Comparison of ENCODE assay signal across 16 cellular contexts in genomic region chr10:17386616-17387075, GRCh38.
DNase-seq lines count a peak whose midpoint lies in the region; TF ChIP-seq lines count a peak whose summit lies in the region.
"Had no signal": no experiment of that assay in that cellular context is flagged by ENCODE, and none has a peak within 500 bp of the region (broad histone marks: within the 10 kb centered on the region; RNA-seq: fewer than 3 reads in every experiment).

No MANE protein-coding gene starts in this region.

- H3K36me3 ChIP-seq in NT2/D1 (ENCODE audit: insufficient read depth, insufficient read length, low read length) (peaks cover 16% of the 10 kb centered on the region), colonic mucosa (no peaks in the 10 kb centered on the region)
- H3K36me3 ChIP-seq: upper lobe of right lung had no signal

- H3K9ac ChIP-seq in NT2/D1 (ENCODE audit: insufficient read length, low read depth) (peak overlapping the region; percentile 83), colonic mucosa (ENCODE audit: low read depth in 2 of 2, low read length in 2 of 2) (no peak overlapping the region)
- H3K9ac ChIP-seq: parathyroid adenoma had no signal

- peak overlapping the region; percentile 67 for H3K4me3 ChIP-seq in NT2/D1 (ENCODE audit: insufficient read length, low read depth)
- peak overlapping the region; percentile 37 for H3K4me3 ChIP-seq in fibroblast of villous mesenchyme (ENCODE audit: low read depth, low read length)
- no peak overlapping the region for H3K4me3 ChIP-seq in colonic mucosa
- H3K4me3 ChIP-seq: coronary artery, upper lobe of right lung had no signal

- intact Hi-C loops in activated T-helper 2 cell treated with anti-CD3 and anti-CD28 coated beads, Interferon-gamma antibody, Interleukin-2, Interleukin-4, amounts not matched to agents 10 μg/mL and 5 μg/mL and 100 μg/mL, durations not matched to agents 14 hours and 24 hours and 36 hours (cut with micrococcal nuclease) = no loop called here
- intact Hi-C loops in activated CD4-positive, alpha-beta T cell treated with anti-CD3 and anti-CD28 coated beads, Interleukin-2, amount 10 ng/mL, durations not matched to agents 24 days and 14 days (cut with micrococcal nuclease) = no loop called here
- intact Hi-C loops in colonic mucosa (cut with DNase I) = no loop called here

- H3K4me1 ChIP-seq in NT2/D1 (ENCODE audit: insufficient read depth, insufficient read length) (no peaks in the 10 kb centered on the region), colonic mucosa (no peaks in the 10 kb centered on the region)
- H3K4me1 ChIP-seq: parathyroid adenoma, upper lobe of right lung had no signal

- no peaks in the 10 kb centered on the region for H3K9me3 Mint-ChIP-seq in activated T-helper 2 cell treated with anti-CD3 and anti-CD28 coated beads, Interferon-gamma antibody, Interleukin-2, Interleukin-4, amounts not matched to agents 10 μg/mL and 5 μg/mL and 100 μg/mL, durations not matched to agents 14 hours and 24 hours and 36 hours
- H3K9me3 Mint-ChIP-seq in activated CD4-positive, alpha-beta T cell treated with anti-CD3 and anti-CD28 coated beads, Interleukin-2, amount 10 ng/mL, durations not matched to agents 24 days and 14 days = no peaks in the 10 kb centered on the region

- DNase-seq in CMK (ENCODE audit: low read depth) = peak; percentile 73
- DNase-seq in NCI-H1436 (lab: John Stamatoyannopoulos, UW) = peak; percentile 94
- DNase-seq in NT2/D1 (ENCODE audit: low read depth, low spot score) = peak; percentile 89
- peak; percentile 80 for DNase-seq in fibroblast of villous mesenchyme (ENCODE audit: low read depth)
- DNase-seq in activated T-helper 2 cell treated with anti-CD3 and anti-CD28 coated beads, Interferon-gamma antibody, Interleukin-2, Interleukin-4, amounts not matched to agents 10 μg/mL and 5 μg/mL and 100 μg/mL, durations not matched to agents 14 hours and 24 hours and 36 hours (ENCODE audit: low spot score) = no peak
- DNase-seq in NCI-H187 treated with DMSO at 0.1 percent for 48 hours (lab: John Stamatoyannopoulos, UW) = no peak
- no peak for DNase-seq in activated CD4-positive, alpha-beta T cell treated with anti-CD3 and anti-CD28 coated beads, Interleukin-2, amount 10 ng/mL, durations not matched to agents 24 days and 14 days
- DNase-seq in colonic mucosa = no peak
- DNase-seq: activated CD4-positive, alpha-beta T cell treated with anti-CD3 and anti-CD28 coated beads for 36 hours; Calu3; IMR-90; NCI-H1417 treated with DMSO at 0.1 percent for 48 hours; OCI-M1; upper lobe of right lung had no signal

- no peaks in the 10 kb centered on the region for H3K27me3 Mint-ChIP-seq in activated T-helper 2 cell treated with anti-CD3 and anti-CD28 coated beads, Interferon-gamma antibody, Interleukin-2, Interleukin-4, amounts not matched to agents 10 μg/mL and 5 μg/mL and 100 μg/mL, durations not matched to agents 14 hours and 24 hours and 36 hours (ENCODE audit: low read depth)
- H3K27me3 Mint-ChIP-seq in activated CD4-positive, alpha-beta T cell treated with anti-CD3 and anti-CD28 coated beads, Interleukin-2, amount 10 ng/mL, durations not matched to agents 24 days and 14 days = no peaks in the 10 kb centered on the region
- H3K27me3 Mint-ChIP-seq: activated CD4-positive, alpha-beta T cell treated with anti-CD3 and anti-CD28 coated beads for 36 hours had no signal

- H3K27ac Mint-ChIP-seq in activated T-helper 2 cell treated with anti-CD3 and anti-CD28 coated beads, Interferon-gamma antibody, Interleukin-2, Interleukin-4, amounts not matched to agents 10 μg/mL and 5 μg/mL and 100 μg/mL, durations not matched to agents 14 hours and 24 hours and 36 hours = no peak overlapping the region
- no peak overlapping the region for H3K27ac Mint-ChIP-seq in activated CD4-positive, alpha-beta T cell treated with anti-CD3 and anti-CD28 coated beads, Interleukin-2, amount 10 ng/mL, durations not matched to agents 24 days and 14 days
- H3K27ac Mint-ChIP-seq: activated CD4-positive, alpha-beta T cell treated with anti-CD3 and anti-CD28 coated beads for 36 hours had no signal

- H3K36me3 Mint-ChIP-seq in activated T-helper 2 cell treated with anti-CD3 and anti-CD28 coated beads, Interferon-gamma antibody, Interleukin-2, Interleukin-4, amounts not matched to agents 10 μg/mL and 5 μg/mL and 100 μg/mL, durations not matched to agents 14 hours and 24 hours and 36 hours (ENCODE audit: low read depth) = no peaks in the 10 kb centered on the region
- H3K36me3 Mint-ChIP-seq in activated CD4-positive, alpha-beta T cell treated with anti-CD3 and anti-CD28 coated beads, Interleukin-2, amount 10 ng/mL, durations not matched to agents 24 days and 14 days (ENCODE audit: low read depth) = no peaks in the 10 kb centered on the region

- H3K9me3 ChIP-seq in NT2/D1 (ENCODE audit: insufficient read depth, low read length) = no peaks in the 10 kb centered on the region
- H3K9me3 ChIP-seq in colonic mucosa = no peaks in the 10 kb centered on the region
- H3K9me3 ChIP-seq: upper lobe of right lung had no signal

- no peak overlapping the region for H3K4me3 Mint-ChIP-seq in activated T-helper 2 cell treated with anti-CD3 and anti-CD28 coated beads, Interferon-gamma antibody, Interleukin-2, Interleukin-4, amounts not matched to agents 10 μg/mL and 5 μg/mL and 100 μg/mL, durations not matched to agents 14 hours and 24 hours and 36 hours (ENCODE audit: low read depth)
- H3K4me3 Mint-ChIP-seq in activated CD4-positive, alpha-beta T cell treated with anti-CD3 and anti-CD28 coated beads, Interleukin-2, amount 10 ng/mL, durations not matched to agents 24 days and 14 days = no peak overlapping the region
- H3K4me3 Mint-ChIP-seq: activated CD4-positive, alpha-beta T cell treated with anti-CD3 and anti-CD28 coated beads for 36 hours had no signal

- H3K4me1 Mint-ChIP-seq in activated T-helper 2 cell treated with anti-CD3 and anti-CD28 coated beads, Interferon-gamma antibody, Interleukin-2, Interleukin-4, amounts not matched to agents 10 μg/mL and 5 μg/mL and 100 μg/mL, durations not matched to agents 14 hours and 24 hours and 36 hours (ENCODE audit: low read depth) = no peaks in the 10 kb centered on the region
- no peaks in the 10 kb centered on the region for H3K4me1 Mint-ChIP-seq in activated CD4-positive, alpha-beta T cell treated with anti-CD3 and anti-CD28 coated beads, Interleukin-2, amount 10 ng/mL, durations not matched to agents 24 days and 14 days
- H3K4me1 Mint-ChIP-seq: activated CD4-positive, alpha-beta T cell treated with anti-CD3 and anti-CD28 coated beads for 36 hours had no signal

- no peak overlapping the region for H3K27ac ChIP-seq in colonic mucosa
- H3K27ac ChIP-seq: parathyroid adenoma, upper lobe of right lung had no signal

- H3K27me3 ChIP-seq in NT2/D1 (ENCODE audit: insufficient read depth, insufficient read length) = no peaks in the 10 kb centered on the region
- H3K27me3 ChIP-seq in colonic mucosa = no peaks in the 10 kb centered on the region
- H3K27me3 ChIP-seq: upper lobe of right lung had no signal

- TF ChIP-seq CTCF in fibroblast of villous mesenchyme (IDR thresholded peaks at IDR 0.05; ENCODE audit: insufficient read depth, low read depth, low read length) (no peak), colonic mucosa (IDR thresholded peaks at IDR 0.05) (no peak)

Comparison
In these comparisons a context has a peak if more than half of its experiments do, and no peak if none do; other contexts are left out.
1. DNase-seq: peak in CMK (single experiment), NCI-H1436 (single experiment), NT2/D1 (single experiment) and fibroblast of villous mesenchyme (single experiment); none in activated T-helper 2 cell treated with anti-CD3 and anti-CD28 coated beads, Interferon-gamma antibody, Interleukin-2, Interleukin-4, amounts not matched to agents 10 μg/mL and 5 μg/mL and 100 μg/mL, durations not matched to agents 14 hours and 24 hours and 36 hours (single experiment), NCI-H187 treated with DMSO at 0.1 percent for 48 hours (single experiment), activated CD4-positive, alpha-beta T cell treated with anti-CD3 and anti-CD28 coated beads, Interleukin-2, amount 10 ng/mL, durations not matched to agents 24 days and 14 days (single experiment) and colonic mucosa (single experiment).